ENCODE assay signal across 20 cellular contexts in the genomic region with DNA sequence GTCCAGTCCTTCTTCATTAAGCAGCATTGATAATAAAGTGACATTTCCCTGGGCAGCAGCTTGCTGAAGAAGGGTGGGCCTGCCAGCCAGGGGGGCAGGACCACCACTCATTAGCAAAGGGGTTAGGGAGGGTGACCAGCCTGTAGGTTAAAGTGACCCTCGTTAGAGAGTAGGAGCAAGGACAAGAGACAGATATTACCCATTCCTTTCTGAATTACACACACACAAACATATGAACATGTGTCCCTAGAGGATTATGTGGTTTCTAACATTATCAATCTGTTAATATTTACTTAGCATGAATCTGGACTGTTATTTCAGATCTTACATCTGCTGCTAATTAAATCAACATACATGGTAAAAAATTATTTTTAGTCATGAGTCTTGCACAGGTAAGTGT.
"Had no signal": no experiment of that assay in that cellular context is flagged by ENCODE, and none has a peak within 500 bp of the region (broad histone marks: within the 10 kb centered on the region; RNA-seq: fewer than 3 reads in every experiment).

No MANE protein-coding gene starts in this region.

- H3K9me3 ChIP-seq: breast epithelium, esophagus muscularis mucosa, neutrophil, thyroid gland, vagina had no signal

- DNase-seq: activated CD4-positive, alpha-beta memory T cell treated with anti-CD3 and anti-CD28 coated beads, Interleukin-2, amount 10 ng/mL, durations not matched to agents 7 days and 5 days; activated CD4-positive, alpha-beta T cell treated with anti-CD3 and anti-CD28 coated beads for 36 hours; activated CD8-positive, alpha-beta memory T cell treated with anti-CD3 and anti-CD28 coated beads, Interleukin-2, amount 50 U/mL, for 4 hours; activated gamma-delta T cell treated with Interleukin-2 at 50 U/mL for 16 hours; activated naive CD8-positive, alpha-beta T cell treated with anti-CD3 and anti-CD28 coated beads, Interleukin-2, amount 10 ng/mL, durations not matched to agents 7 days and 5 days; activated T-cell treated with anti-CD3 and anti-CD28 coated beads, Interleukin-2, amount 50 U/mL, for 72 hours; aorta; foreskin melanocyte; head of caudate nucleus; left cardiac atrium; naive thymus-derived CD4-positive, alpha-beta T cell; posterior cingulate gyrus; small intestine; thyroid gland had no signal

- H3K36me3 ChIP-seq: breast epithelium, esophagus muscularis mucosa, neutrophil, thyroid gland, vagina had no signal

- H3K27me3 ChIP-seq: breast epithelium, esophagus muscularis mucosa, neutrophil, thyroid gland, vagina had no signal

- H3K4me3 ChIP-seq: breast epithelium, esophagus muscularis mucosa, lung, thyroid gland, vagina had no signal

- ATAC-seq: activated CD4-positive, alpha-beta T cell treated with anti-CD3 and anti-CD28 coated beads for 36 hours; activated T-cell treated with anti-CD3 and anti-CD28 coated beads, Interleukin-2, amount 50 U/mL, for 72 hours; left cardiac atrium; naive thymus-derived CD4-positive, alpha-beta T cell had no signal

- H3K4me1 ChIP-seq: breast epithelium, thyroid gland, vagina had no signal

- H3K27ac ChIP-seq: breast epithelium, esophagus muscularis mucosa, neutrophil, thyroid gland, vagina, VCaP had no signal
